ENCODE assay signal across 3 cellular contexts in the genomic region with DNA sequence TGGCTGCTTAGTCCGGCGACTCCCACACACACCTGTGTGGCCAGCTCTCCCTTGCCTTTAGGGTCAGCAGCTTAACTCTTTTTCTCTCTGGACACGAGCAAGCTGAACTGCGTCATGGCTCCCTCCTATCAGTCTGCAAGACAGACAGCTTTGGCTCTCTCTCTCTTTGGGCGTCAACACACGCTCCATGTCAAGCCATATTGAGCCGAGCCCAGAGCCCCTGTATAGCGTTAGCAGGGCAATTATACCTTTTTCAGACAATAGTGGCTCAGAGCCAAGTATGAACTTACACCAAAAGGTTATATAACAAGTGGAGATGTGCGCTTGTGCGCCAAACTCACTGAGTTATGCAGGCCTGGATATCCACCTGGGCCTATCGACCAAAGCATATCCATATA.
TF ChIP-seq lines count a peak whose summit lies in the region.

No MANE protein-coding gene starts in this region.

TF ChIP-seq in HepG2, 621 proteins besides CTCF, POLR2A, EP300 and RAD21 (continues in another document):
- TF ChIP-seq MATR3 (CRISPR knock-in tag; IDR thresholded peaks at IDR 0.05) (no peak), GLMP (CRISPR knock-in tag; IDR thresholded peaks at IDR 0.05; ENCODE audit: borderline replicate concordance) (no peak)
- TF ChIP-seq, protein P1, sequence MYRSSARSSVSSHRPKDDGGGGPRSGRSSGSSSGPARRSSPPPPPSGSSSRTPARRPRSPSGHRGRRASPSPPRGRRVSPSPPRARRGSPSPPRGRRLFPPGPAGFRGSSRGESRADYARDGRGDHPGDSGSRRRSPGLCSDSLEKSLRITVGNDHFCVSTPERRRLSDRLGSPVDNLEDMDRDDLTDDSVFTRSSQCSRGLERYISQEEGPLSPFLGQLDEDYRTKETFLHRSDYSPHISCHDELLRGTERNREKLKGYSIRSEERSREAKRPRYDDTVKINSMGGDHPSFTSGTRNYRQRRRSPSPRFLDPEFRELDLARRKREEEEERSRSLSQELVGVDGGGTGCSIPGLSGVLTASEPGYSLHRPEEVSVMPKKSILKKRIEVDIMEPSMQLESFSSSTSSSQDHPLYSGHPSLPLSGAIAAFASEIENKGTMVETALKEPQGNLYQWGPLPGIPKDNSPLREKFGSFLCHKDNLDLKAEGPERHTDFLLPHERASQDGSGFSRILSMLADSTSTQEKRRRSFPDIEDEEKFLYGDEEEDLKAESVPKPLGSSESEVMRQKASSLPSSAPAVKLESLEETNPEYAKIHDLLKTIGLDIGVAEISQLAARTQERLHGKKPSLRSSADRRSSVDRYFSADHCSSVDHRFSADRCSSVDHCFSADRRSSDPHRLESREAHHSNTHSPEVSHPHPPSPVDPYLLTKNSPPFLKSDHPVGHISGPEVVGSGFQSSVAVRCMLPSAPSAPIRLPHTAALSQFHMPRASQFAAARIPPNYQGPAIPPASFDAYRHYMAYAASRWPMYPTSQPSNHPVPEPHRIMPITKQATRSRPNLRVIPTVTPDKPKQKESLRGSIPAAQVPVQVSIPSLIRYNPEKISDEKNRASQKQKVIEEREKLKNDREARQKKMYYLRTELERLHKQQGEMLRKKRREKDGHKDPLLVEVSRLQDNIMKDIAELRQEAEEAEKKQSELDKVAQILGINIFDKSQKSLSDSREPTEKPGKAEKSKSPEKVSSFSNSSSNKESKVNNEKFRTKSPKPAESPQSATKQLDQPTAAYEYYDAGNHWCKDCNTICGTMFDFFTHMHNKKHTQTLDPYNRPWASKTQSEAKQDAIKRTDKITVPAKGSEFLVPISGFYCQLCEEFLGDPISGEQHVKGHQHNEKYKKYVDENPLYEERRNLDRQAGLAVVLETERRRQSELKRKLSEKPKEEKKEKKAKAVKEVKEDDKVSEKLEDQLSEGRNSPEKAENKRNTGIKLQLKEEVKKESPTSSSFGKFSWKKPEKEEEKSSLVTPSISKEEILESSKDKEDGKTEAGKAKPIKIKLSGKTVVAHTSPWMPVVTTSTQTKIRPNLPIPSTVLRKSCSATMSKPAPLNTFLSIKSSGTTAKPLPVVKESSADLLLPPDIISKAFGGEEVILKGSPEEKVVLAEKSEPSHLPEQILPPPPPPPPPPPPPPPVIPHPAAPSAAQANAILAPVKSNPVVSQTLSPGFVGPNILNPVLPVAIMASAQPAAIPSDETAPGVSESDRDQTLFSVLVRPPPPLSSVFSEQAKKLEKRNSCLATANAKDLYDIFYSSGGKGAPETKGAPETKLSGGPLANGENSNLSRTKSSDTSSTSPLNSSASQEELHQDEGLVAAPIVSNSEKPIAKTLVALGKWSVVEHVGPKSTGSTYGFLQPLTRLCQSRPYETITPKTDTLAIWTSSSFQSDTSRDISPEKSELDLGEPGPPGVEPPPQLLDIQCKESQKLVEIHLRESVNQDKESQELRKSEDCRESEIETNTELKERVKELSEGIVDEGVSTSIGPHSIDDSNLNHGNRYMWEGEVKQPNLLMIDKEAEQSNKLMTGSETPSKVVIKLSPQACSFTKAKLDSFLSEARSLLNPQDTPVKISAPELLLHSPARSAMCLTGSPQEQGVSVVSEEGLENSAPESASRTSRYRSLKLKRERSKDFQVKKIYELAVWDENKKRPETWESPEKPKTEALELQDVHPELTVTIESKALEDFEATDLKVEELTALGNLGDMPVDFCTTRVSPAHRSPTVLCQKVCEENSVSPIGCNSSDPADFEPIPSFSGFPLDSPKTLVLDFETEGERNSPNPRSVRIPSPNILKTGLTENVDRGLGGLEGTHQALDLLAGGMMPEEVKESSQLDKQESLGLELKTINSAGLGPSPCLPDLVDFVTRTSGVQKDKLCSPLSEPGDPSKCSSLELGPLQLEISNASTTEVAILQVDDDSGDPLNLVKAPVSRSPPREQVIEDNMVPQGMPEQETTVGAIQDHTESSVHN (CRISPR knock-in tag; IDR thresholded peaks at IDR 0.05) = no peak

TF ChIP-seq in K562, 482 proteins besides CTCF, POLR2A, EP300 and RAD21 (continues in another document):
- TF ChIP-seq MEF2D (tag; conservative IDR thresholded peaks at IDR 0.05; ENCODE audit: low read depth) (no peak), SMC3 (conservative IDR thresholded peaks at IDR 0.05; ENCODE audit: insufficient read depth, low read depth, low read length) (no peak), MED1 (CRISPR knock-in tag; IDR thresholded peaks at IDR 0.05; ENCODE audit: borderline replicate concordance) (no peak), RAD51 (IDR thresholded peaks at IDR 0.05; ENCODE audit: borderline replicate concordance, low read depth) (no peak), HEY1 (CRISPR knock-in tag; IDR thresholded peaks at IDR 0.05; ENCODE audit: borderline replicate concordance) (no peak), ARID3A (IDR thresholded peaks at IDR 0.05; ENCODE audit: borderline replicate concordance, low read depth, low read length) (no peak), PBX2 (CRISPR knock-in tag; IDR thresholded peaks at IDR 0.05; ENCODE audit: low read depth) (no peak), PBX2 (tag; conservative IDR thresholded peaks at IDR 0.05; ENCODE audit: low read depth) (peak; percentile 25; the same call in 1 of the 2 replicates), POU5F1 (IDR thresholded peaks at IDR 0.05; ENCODE audit: borderline replicate concordance, low read depth, low read length, partially characterized antibody) (no peak), SRSF7 (optimal IDR thresholded peaks at IDR 0.05; ENCODE audit: low read depth, low read length) (no peak), IRF1 (CRISPR knock-in tag; IDR thresholded peaks at IDR 0.05; ENCODE audit: borderline replicate concordance) (no peak)
- TF ChIP-seq, protein P2, sequence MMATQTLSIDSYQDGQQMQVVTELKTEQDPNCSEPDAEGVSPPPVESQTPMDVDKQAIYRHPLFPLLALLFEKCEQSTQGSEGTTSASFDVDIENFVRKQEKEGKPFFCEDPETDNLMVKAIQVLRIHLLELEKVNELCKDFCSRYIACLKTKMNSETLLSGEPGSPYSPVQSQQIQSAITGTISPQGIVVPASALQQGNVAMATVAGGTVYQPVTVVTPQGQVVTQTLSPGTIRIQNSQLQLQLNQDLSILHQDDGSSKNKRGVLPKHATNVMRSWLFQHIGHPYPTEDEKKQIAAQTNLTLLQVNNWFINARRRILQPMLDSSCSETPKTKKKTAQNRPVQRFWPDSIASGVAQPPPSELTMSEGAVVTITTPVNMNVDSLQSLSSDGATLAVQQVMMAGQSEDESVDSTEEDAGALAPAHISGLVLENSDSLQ (IDR thresholded peaks at IDR 0.05) = peak; percentile 66

TF ChIP-seq in liver, 16 proteins besides CTCF, POLR2A, EP300 and RAD21:
- TF ChIP-seq RXRA (IDR thresholded peaks at IDR 0.05) (no peak), GABPA (IDR thresholded peaks at IDR 0.05 in 1 of 2, conservative IDR thresholded peaks at IDR 0.05 in 1 of 2) (no peak), TAF1 (conservative IDR thresholded peaks at IDR 0.05) (no peak), YY1 (IDR thresholded peaks at IDR 0.05) (no peak), HNF4A (conservative IDR thresholded peaks at IDR 0.05) (no peak), FOXA1 (IDR thresholded peaks at IDR 0.05) (no peak), REST (IDR thresholded peaks at IDR 0.05) (no peak), JUND (IDR thresholded peaks at IDR 0.05) (no peak), ZBTB33 (IDR thresholded peaks at IDR 0.05) (no peak), SP1 (IDR thresholded peaks at IDR 0.05) (no peak), HNF4G (IDR thresholded peaks at IDR 0.05) (no peak), FOXA2 (IDR thresholded peaks at IDR 0.05) (no peak), NR2F2 (IDR thresholded peaks at IDR 0.05) (no peak), EGR1 (IDR thresholded peaks at IDR 0.05; ENCODE audit: low read depth in 2 of 2) (no peak)
- TF ChIP-seq, protein P3, sequence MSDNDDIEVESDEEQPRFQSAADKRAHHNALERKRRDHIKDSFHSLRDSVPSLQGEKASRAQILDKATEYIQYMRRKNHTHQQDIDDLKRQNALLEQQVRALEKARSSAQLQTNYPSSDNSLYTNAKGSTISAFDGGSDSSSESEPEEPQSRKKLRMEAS (IDR thresholded peaks at IDR 0.05) = no peak
- TF ChIP-seq, protein P4, sequence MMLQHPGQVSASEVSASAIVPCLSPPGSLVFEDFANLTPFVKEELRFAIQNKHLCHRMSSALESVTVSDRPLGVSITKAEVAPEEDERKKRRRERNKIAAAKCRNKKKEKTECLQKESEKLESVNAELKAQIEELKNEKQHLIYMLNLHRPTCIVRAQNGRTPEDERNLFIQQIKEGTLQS (IDR thresholded peaks at IDR 0.05) = no peak
